ENCODE assay signal across 25 cellular contexts in genomic region chr1:18038051-18038450, GRCh38.
"Had no signal": no experiment of that assay in that cellular context is flagged by ENCODE, and none has a peak within 500 bp of the region (broad histone marks: within the 10 kb centered on the region; RNA-seq: fewer than 3 reads in every experiment).

No MANE protein-coding gene starts in this region.

- H3K4me3 Mint-ChIP-seq: dendritic cell treated with granulocyte-macrophage colony-stimulating factor and Interleukin-4, amounts not matched to agents 40 ng/mL and 50 ng/mL, for 4 days; effector memory CD8-positive, alpha-beta T cell; endodermal cell; natural killer cell had no signal

- DNase-seq: cortex of kidney; effector CD8-positive, alpha-beta T cell; effector memory CD8-positive, alpha-beta T cell; endodermal cell; erythroblast; esophagus squamous epithelium; foreskin melanocyte; gastrocnemius medialis; glutamatergic neuron; head of caudate nucleus; heart right ventricle; hippocampal formation; left cardiac atrium; left lung; left ventricle myocardium superior; lower lobe of right lung; mesendoderm; midbrain; naive thymus-derived CD4-positive, alpha-beta T cell; natural killer cell had no signal

- H3K4me1 ChIP-seq: esophagus squamous epithelium, gastrocnemius medialis, heart right ventricle, left lung, lower lobe of right lung had no signal

- H3K9me3 ChIP-seq: esophagus squamous epithelium, gastrocnemius medialis, heart right ventricle, left lung, lower lobe of right lung had no signal

- H3K36me3 ChIP-seq: esophagus squamous epithelium, gastrocnemius medialis, heart right ventricle, left lung, lower lobe of right lung had no signal

- ATAC-seq: effector memory CD8-positive, alpha-beta T cell; gastrocnemius medialis; heart right ventricle; left cardiac atrium; left lung; left ventricle myocardium superior; lower lobe of right lung; naive thymus-derived CD4-positive, alpha-beta T cell; natural killer cell had no signal

- H3K4me3 ChIP-seq: esophagus squamous epithelium, gastrocnemius medialis, heart right ventricle, left lung, lower lobe of right lung had no signal

- H3K27ac Mint-ChIP-seq: dendritic cell treated with granulocyte-macrophage colony-stimulating factor and Interleukin-4, amounts not matched to agents 40 ng/mL and 50 ng/mL, for 4 days; effector memory CD8-positive, alpha-beta T cell; endodermal cell; natural killer cell had no signal

- H3K9me3 Mint-ChIP-seq: dendritic cell treated with granulocyte-macrophage colony-stimulating factor and Interleukin-4, amounts not matched to agents 40 ng/mL and 50 ng/mL, for 4 days; effector memory CD8-positive, alpha-beta T cell; endodermal cell; natural killer cell had no signal

- H3K27ac ChIP-seq: epithelial cell of prostate, esophagus squamous epithelium, gastrocnemius medialis, heart right ventricle, left lung, lower lobe of right lung had no signal

- H3K4me1 Mint-ChIP-seq: endodermal cell, natural killer cell had no signal

- FAIRE-seq: endometrium, islet of Langerhans, keratinocyte had no signal

- H3K27me3 ChIP-seq: gastrocnemius medialis had no signal
